8 cellular contexts compared by ENCODE assay signal in genomic region chr22:37636186-37636948, GRCh38. TPM values are rescaled to one million over a fixed set of nuclear protein-coding genes. Genes with fewer than 3 reads are reported as not detected.
DNase-seq lines count a peak whose midpoint lies in the region; ATAC-seq and FAIRE-seq lines count a peak whose summit lies in the region.

No MANE protein-coding gene starts in this region.

- H3K14ac ChIP-seq in trophoblast cell (ENCODE audit: low read length), result no peak overlapping the region

- H3K27me3 Mint-ChIP-seq in naive thymus-derived CD8-positive, alpha-beta T cell, result no peaks in the 10 kb centered on the region

- no peak overlapping the region for H3K18ac ChIP-seq in trophoblast cell (ENCODE audit: low read length)

- H4K91ac ChIP-seq in trophoblast cell (ENCODE audit: low read depth, low read length), result no peak overlapping the region

- peak overlapping the region; percentile 87 to 97 (median 93) for H3K27ac Mint-ChIP-seq in naive thymus-derived CD8-positive, alpha-beta T cell

- peaks cover 0 to 6% (median 0%) of the 10 kb centered on the region in 3 donors for H3K36me3 Mint-ChIP-seq in naive thymus-derived CD8-positive, alpha-beta T cell

- H2BK120ac ChIP-seq in trophoblast cell (ENCODE audit: insufficient read depth, low read length, poor library complexity), result no peak overlapping the region

- H3K9me3 Mint-ChIP-seq in naive thymus-derived CD8-positive, alpha-beta T cell, result no peaks in the 10 kb centered on the region

- no peak for ATAC-seq in naive thymus-derived CD8-positive, alpha-beta T cell
- ATAC-seq in HG02678 (IDR thresholded peaks at IDR 0.05; ENCODE audit: unreplicated experiment), result no peak

- H3K9me3 ChIP-seq in trophoblast cell (ENCODE audit: insufficient read depth, low read depth, low read length), result peaks cover 4% of the 10 kb centered on the region

- FAIRE-seq in urothelium cell line (lab: Jason Lieb, UNC), result no peak

- peaks cover 16 to 18% of the 10 kb centered on the region in 2 experiments for H3K36me3 ChIP-seq in trophoblast cell (ENCODE audit: control insufficient read depth in 1 of 2, insufficient read depth in 2 of 2, low read length in 2 of 2)

- H2BK12ac ChIP-seq in trophoblast cell (ENCODE audit: low read length), result no peak overlapping the region

- H3K4ac ChIP-seq in trophoblast cell (ENCODE audit: low read depth, low read length), result no peak overlapping the region

- peaks cover 32 to 39% of the 10 kb centered on the region in 2 experiments for H3K4me1 ChIP-seq in trophoblast cell (ENCODE audit: control insufficient read depth in 1 of 2, insufficient read depth in 2 of 2, low read length in 2 of 2)

- H3K23ac ChIP-seq in trophoblast cell (ENCODE audit: low read length), result no peak overlapping the region

- H3K4me3 ChIP-seq in trophoblast cell (ENCODE audit: low read depth, low read length), result no peak overlapping the region

- no peak overlapping the region for H3K9ac ChIP-seq in trophoblast cell (ENCODE audit: low read length)

- DNase-seq in EH (ENCODE audit: low read depth), result peak; percentile 82
- peak; percentile 83 for DNase-seq in M059J (ENCODE audit: low read depth)
- peak; percentile 71 for DNase-seq in amniotic epithelial cell (ENCODE audit: low read depth)
- peak in 1 of 10 donors; percentile 11 for DNase-seq in naive thymus-derived CD8-positive, alpha-beta T cell
- DNase-seq in trophoblast cell, result no peak
- no peak for DNase-seq in inferior parietal cortex (ENCODE audit: extremely low spot score)
- DNase-seq in urothelium cell line (ENCODE audit: low spot score), result no peak

- no CpG with 5 or more reads among the region's 6 CpGs for WGBS in trophoblast cell (ENCODE audit: extremely low coverage, insufficient coverage, insufficient read length)

- no peak overlapping the region for H2AK5ac ChIP-seq in trophoblast cell (ENCODE audit: low read length)

- no peak overlapping the region for H4K12ac ChIP-seq in trophoblast cell (ENCODE audit: low read depth, low read length)

- H3K27me3 ChIP-seq in trophoblast cell (ENCODE audit: insufficient read depth, low read length), result no peaks in the 10 kb centered on the region

- peaks cover 24% of the 10 kb centered on the region for H3K79me1 ChIP-seq in trophoblast cell (ENCODE audit: low read length)

- H3K79me2 ChIP-seq in trophoblast cell (ENCODE audit: control insufficient read depth, insufficient read depth, low read length, poor library complexity), result peaks cover 9% of the 10 kb centered on the region

- H3K4me2 ChIP-seq in trophoblast cell (ENCODE audit: low read length), result no peak overlapping the region

- no peak overlapping the region for H4K8ac ChIP-seq in trophoblast cell (ENCODE audit: low read depth, low read length)

- POLR2A ChIA-PET in naive thymus-derived CD8-positive, alpha-beta T cell (lab: Charles Lee), result interaction anchor here (0.5 to 66.7 kb wide), 5 partner anchors 3 to 563 kb away, joined by 3 to 2283 read pairs (median 6); partner anchors contain the start of genes GGA1, LGALS1, NOL12 and PDXP

- peak overlapping the region; percentile 20 to 98 (median 50) for H3K4me3 Mint-ChIP-seq in naive thymus-derived CD8-positive, alpha-beta T cell

- H2BK5ac ChIP-seq in trophoblast cell (ENCODE audit: low read depth, low read length, poor library complexity), result no peak overlapping the region

- H3K4me1 Mint-ChIP-seq in naive thymus-derived CD8-positive, alpha-beta T cell, result peaks cover 34 to 80% (median 72%) of the 10 kb centered on the region in 4 donors

- no peak overlapping the region for H3K27ac ChIP-seq in trophoblast cell (ENCODE audit: low read depth, low read length)

- H2AFZ ChIP-seq in trophoblast cell (ENCODE audit: insufficient read depth, low read length, poor library complexity), result no peak overlapping the region

RNA-seq across cellular contexts. Expression of gene SH3BP1, which starts 3.1 kb away (rescaled TPM):
- 0.86 and 1.5 TPM in 2 replicates for total RNA-seq in M059J (2014; rRNA removed; shearing (Covaris generic))
- 10 to 100 TPM; 77.9 to 79.0 TPM for total RNA-seq in naive thymus-derived CD8-positive, alpha-beta T cell
- 10 to 100 TPM; 16.9 to 26.5 (median 25.6) TPM for polyA plus RNA-seq in naive thymus-derived CD8-positive, alpha-beta T cell
- 34.1 and 35.7 TPM in 2 replicates for polyA plus RNA-seq in trophoblast cell (2013)

RNA-seq across cellular contexts. Expression of gene PDXP, which starts 22.2 kb away (rescaled TPM):
- total RNA-seq in M059J (2014; rRNA removed; shearing (Covaris generic)), result 29.8 and 32.6 TPM in 2 replicates
- total RNA-seq in naive thymus-derived CD8-positive, alpha-beta T cell, result 1 to 10 TPM; 4.3 to 5.9 TPM
- polyA plus RNA-seq in naive thymus-derived CD8-positive, alpha-beta T cell, result 1 to 10 TPM; 1.7 to 9.6 (median 5.8) TPM
- 5.5 and 5.8 TPM in 2 replicates for polyA plus RNA-seq in trophoblast cell (2013)

RNA-seq across cellular contexts. Expression of gene GGA1, which starts 27.7 kb away (rescaled TPM):
- 11.7 and 21.8 TPM in 2 replicates for total RNA-seq in M059J (2014; rRNA removed; shearing (Covaris generic))
- 100 to 1,000 TPM; 103 to 110 TPM for total RNA-seq in naive thymus-derived CD8-positive, alpha-beta T cell
- 10 to 100 TPM; 20.3 to 24.5 (median 22.6) TPM for polyA plus RNA-seq in naive thymus-derived CD8-positive, alpha-beta T cell
- polyA plus RNA-seq in trophoblast cell (2013), result 31.8 and 32.0 TPM in 2 replicates

RNA-seq across cellular contexts. Expression of gene LGALS1, which starts 39.1 kb away (rescaled TPM):
- total RNA-seq in M059J (2014; rRNA removed; shearing (Covaris generic)), result 2,501 and 2,563 TPM in 2 replicates
- 10 to 100 TPM; 14.3 to 16.8 TPM for total RNA-seq in naive thymus-derived CD8-positive, alpha-beta T cell
- 100 to 1,000 TPM in 1 of 3 donors, 10 to 100 TPM in 2; 19.6 to 122 (median 34.8) TPM for polyA plus RNA-seq in naive thymus-derived CD8-positive, alpha-beta T cell
- 6.6 and 7.0 TPM in 2 replicates for polyA plus RNA-seq in trophoblast cell (2013)

RNA-seq across cellular contexts. Expression of gene NOL12, which starts 49.8 kb away (rescaled TPM):
- total RNA-seq in M059J (2014; rRNA removed; shearing (Covaris generic)), result 20.6 and 25.9 TPM in 2 replicates
- 10 to 100 TPM; 47.9 to 48.6 TPM for total RNA-seq in naive thymus-derived CD8-positive, alpha-beta T cell
- polyA plus RNA-seq in naive thymus-derived CD8-positive, alpha-beta T cell, result 10 to 100 TPM; 35.0 to 46.4 (median 43.8) TPM
- 17.0 and 18.8 TPM in 2 replicates for polyA plus RNA-seq in trophoblast cell (2013)

Comparison
In these comparisons a context has a peak if more than half of its experiments do, and no peak if none do; other contexts are left out.
1. DNase-seq: peak in EH (single experiment), M059J (single experiment) and amniotic epithelial cell (single experiment); none in trophoblast cell (0 of 2), inferior parietal cortex (single experiment) and urothelium cell line (single experiment).
2. RNA of gene SH3BP1, which starts 3.1 kb away (total RNA-seq): 77.9 to 79.0 TPM in naive thymus-derived CD8-positive, alpha-beta T cell; 0.86 to 1.5 TPM in M059J; every median in the first group is over 10 times any median in the second.